In the genomic region with DNA sequence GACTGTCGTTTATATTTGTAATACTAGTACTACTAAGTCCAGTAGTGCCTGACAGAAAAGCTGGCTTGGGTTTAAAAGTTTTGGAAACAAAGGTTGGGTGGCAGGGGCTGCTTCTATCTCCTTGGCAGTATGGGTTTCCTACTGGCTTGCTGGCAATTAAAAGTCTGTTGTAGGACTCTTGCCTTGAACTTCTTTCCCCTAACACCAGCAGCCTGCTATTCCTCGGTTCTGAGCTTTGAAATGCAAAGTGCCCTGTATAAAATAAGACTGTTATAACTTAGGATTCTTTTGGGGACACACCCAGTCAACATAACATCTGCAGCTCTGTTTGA, we compare ENCODE assay signal across 8 cellular contexts. TPM values are rescaled to one million over a fixed set of nuclear protein-coding genes. Genes with fewer than 3 reads are reported as not detected.
DNase-seq lines count a peak whose midpoint lies in the region; ATAC-seq and TF ChIP-seq lines count a peak whose summit lies in the region.

No MANE protein-coding gene starts in this region.

- H4K20me1 ChIP-seq in hepatocyte (ENCODE audit: insufficient read depth, poor library complexity, severe bottlenecking), result peaks cover 11% of the 10 kb centered on the region
- H4K20me1 ChIP-seq in smooth muscle cell (ENCODE audit: low read depth), result peaks cover 31% of the 10 kb centered on the region

- TF ChIP-seq CTCF in HFF-Myc (IDR thresholded peaks at IDR 0.05; ENCODE audit: low read depth, low read length, missing control alignments), result no peak
- TF ChIP-seq CTCF in WI38 (IDR thresholded peaks at IDR 0.05; ENCODE audit: low read depth, low read length), result no peak
- no peak for TF ChIP-seq CTCF in hepatocyte (IDR thresholded peaks at IDR 0.05; ENCODE audit: poor library complexity)
- TF ChIP-seq CTCF in smooth muscle cell (IDR thresholded peaks at IDR 0.05; ENCODE audit: borderline replicate concordance, insufficient read depth, poor library complexity, severe bottlenecking), result no peak

- peak overlapping the region; percentile 74 for H3K9ac ChIP-seq in smooth muscle cell (ENCODE audit: low read depth)

- no peak for ATAC-seq in GM21737 (IDR thresholded peaks at IDR 0.05; ENCODE audit: unreplicated experiment)

- 35% methylated on average over 2 of the region's 2 CpGs for WGBS in hepatocyte (ENCODE audit: low lambda C conversion rate, missing lambda C conversion rate)
- WGBS in smooth muscle cell (ENCODE audit: low lambda C conversion rate), result 39% methylated on average over 2 of the region's 2 CpGs

- H3K36me3 ChIP-seq in hepatocyte (replicated peaks; ENCODE audit: insufficient read depth, low read depth) (no peaks in the 10 kb centered on the region), smooth muscle cell (ENCODE audit: low read depth) (no peaks in the 10 kb centered on the region)

- H3K9me2 ChIP-seq in hepatocyte (replicated peaks; ENCODE audit: insufficient read depth), result no peaks in the 10 kb centered on the region

- H3K79me2 ChIP-seq in hepatocyte (peaks cover 55% of the 10 kb centered on the region), smooth muscle cell (ENCODE audit: low read depth) (peaks cover 47% of the 10 kb centered on the region)

- H3K4me3 ChIP-seq in HFF-Myc (replicated peaks; ENCODE audit: low read depth, low read length), result peak overlapping the region; percentile 81
- H3K4me3 ChIP-seq in WI38 (ENCODE audit: low read depth, low read length), result peak overlapping the region; percentile 73
- peak overlapping the region; percentile 48 for H3K4me3 ChIP-seq in hepatocyte
- H3K4me3 ChIP-seq in smooth muscle cell, result peak overlapping the region; percentile 91

- H3K9me3 ChIP-seq in hepatocyte (ENCODE audit: low read depth) (no peaks in the 10 kb centered on the region), smooth muscle cell (replicated peaks; ENCODE audit: low read depth) (no peaks in the 10 kb centered on the region)

- H3K27me3 ChIP-seq in hepatocyte (no peaks in the 10 kb centered on the region), smooth muscle cell (ENCODE audit: low read depth) (no peaks in the 10 kb centered on the region)

- H3K4me2 ChIP-seq in hepatocyte, result peak overlapping the region; percentile 85
- peak overlapping the region; percentile 89 for H3K4me2 ChIP-seq in smooth muscle cell

- H3K27ac ChIP-seq in hepatocyte, result no peak overlapping the region
- H3K27ac ChIP-seq in smooth muscle cell (ENCODE audit: low read depth), result no peak overlapping the region

- no peak for DNase-seq in HFF-Myc (ENCODE audit: extremely low read depth, low read depth)
- DNase-seq in hepatocyte (ENCODE audit: low spot score), result no peak
- no peak for DNase-seq in smooth muscle cell (lab: John Stamatoyannopoulos, UW; ENCODE audit: unreplicated experiment)
- no peak for DNase-seq in NCI-H1092 (lab: John Stamatoyannopoulos, UW)
- no peak for DNase-seq in D341Med (ENCODE audit: low spot score)
- DNase-seq in NCI-H2029 treated with DMSO at 0.1 percent for 48 hours (lab: John Stamatoyannopoulos, UW), result no peak

- H2AFZ ChIP-seq in hepatocyte, result peak overlapping the region; percentile 85
- H2AFZ ChIP-seq in smooth muscle cell (ENCODE audit: low read depth), result no peak overlapping the region

- H3K4me1 ChIP-seq in hepatocyte (ENCODE audit: insufficient read depth), result peaks cover 22% of the 10 kb centered on the region
- peaks cover 18% of the 10 kb centered on the region for H3K4me1 ChIP-seq in smooth muscle cell (ENCODE audit: low read depth)

- peaks cover 15% of the 10 kb centered on the region for H3F3A ChIP-seq in smooth muscle cell (ENCODE audit: low read depth)

RNA-seq across cellular contexts. Expression of a gene that starts 1.3 kb away (rescaled TPM):
- 18.8 and 20.4 TPM in 2 replicates for total RNA-seq in hepatocyte
- 2.0 and 2.4 TPM in 2 replicates for polyA plus RNA-seq in hepatocyte
- 13.6 and 17.6 TPM in 2 replicates for total RNA-seq in smooth muscle cell
- polyA plus RNA-seq in smooth muscle cell, result 2.2 and 3.2 TPM in 2 replicates

RNA-seq across cellular contexts. Expression of a gene that starts 18.7 kb away (rescaled TPM):
- total RNA-seq in hepatocyte (0.44 and 0.83 TPM in 2 replicates), smooth muscle cell (7.3 and 13.8 TPM in 2 replicates)
- polyA plus RNA-seq in hepatocyte (4.7 and 9.2 TPM in 2 replicates), smooth muscle cell (71.4 and 98.6 TPM in 2 replicates)
